Comparison of ENCODE assay signal across 26 cellular contexts in genomic region chr2:10296142-10296541, GRCh38.
"Had no signal": no experiment of that assay in that cellular context is flagged by ENCODE, and none has a peak within 500 bp of the region (broad histone marks: within the 10 kb centered on the region; RNA-seq: fewer than 3 reads in every experiment).

No MANE protein-coding gene starts in this region.

- H3K27me3 ChIP-seq: gastroesophageal sphincter, heart right ventricle, left lung, right atrium auricular region, stomach, thyroid gland had no signal

- H3K4me3 Mint-ChIP-seq: dendritic cell treated with granulocyte-macrophage colony-stimulating factor and Interleukin-4, amounts not matched to agents 40 ng/mL and 50 ng/mL, for 4 days; endodermal cell; mesothelial cell of epicardium; natural killer cell treated with Interleukin-12 subunit alpha and Interleukin-12 subunit beta and Interleukin-15 and Interleukin-18, amount 100 ng/mL, for 72 hours; neural crest cell; stimulated activated effector memory CD8-positive, alpha-beta T cell treated with anti-CD3 and anti-CD28 coated beads, Interleukin-12 subunit alpha, Interleukin-12 subunit beta, amount 100 ng/mL, for 72 hours; type B pancreatic cell had no signal

- H3K36me3 ChIP-seq: gastroesophageal sphincter, heart right ventricle, left lung, prostate gland, right atrium auricular region, stomach, thyroid gland had no signal

- H3K4me1 ChIP-seq: prostate gland, right atrium auricular region, thyroid gland had no signal

- H3K9me3 ChIP-seq: prostate gland, thyroid gland had no signal

- H3K4me3 ChIP-seq: gastroesophageal sphincter, heart right ventricle, left lung, mucosa of descending colon, prostate gland, right atrium auricular region, stomach, thyroid gland had no signal

- H3K27ac ChIP-seq: epithelial cell of prostate, gastroesophageal sphincter, heart right ventricle, left lung, prostate gland, right atrium auricular region, stomach, thyroid gland had no signal

- H3K9me3 Mint-ChIP-seq: dendritic cell treated with granulocyte-macrophage colony-stimulating factor and Interleukin-4, amounts not matched to agents 40 ng/mL and 50 ng/mL, for 4 days; natural killer cell treated with Interleukin-12 subunit alpha and Interleukin-12 subunit beta and Interleukin-15 and Interleukin-18, amount 100 ng/mL, for 72 hours had no signal

- H3K27ac Mint-ChIP-seq: dendritic cell treated with granulocyte-macrophage colony-stimulating factor and Interleukin-4, amounts not matched to agents 40 ng/mL and 50 ng/mL, for 4 days; endodermal cell; mesothelial cell of epicardium; type B pancreatic cell had no signal

- DNase-seq: effector CD8-positive, alpha-beta T cell; endodermal cell; foreskin fibroblast; heart right ventricle; hippocampal formation; left cardiac atrium; left lung; mucosa of descending colon; naive B cell; stimulated activated CD4-positive, alpha-beta T cell treated with anti-CD3 and anti-CD28 coated beads, Interleukin-2, amount 100 ng/mL, for 24 hours; stimulated activated CD4-positive, alpha-beta T cell treated with anti-CD3 and anti-CD28 coated beads, Interleukin-4, amount 100 ng/mL, for 24 hours; stimulated activated naive CD4-positive, alpha-beta T cell treated with Interleukin-2 at 50 U/mL for 16 hours; stomach; thyroid gland had no signal

- ATAC-seq: esophagus mucosa; gastroesophageal sphincter; heart right ventricle; left cardiac atrium; left lung; mucosa of descending colon; natural killer cell treated with Interleukin-12 subunit alpha and Interleukin-12 subunit beta and Interleukin-15 and Interleukin-18, amount 100 ng/mL, for 72 hours; sciatic nerve; stimulated activated effector memory CD8-positive, alpha-beta T cell treated with anti-CD3 and anti-CD28 coated beads, Interleukin-12 subunit alpha, Interleukin-12 subunit beta, amount 100 ng/mL, for 72 hours had no signal

- H3K27me3 Mint-ChIP-seq: dendritic cell treated with granulocyte-macrophage colony-stimulating factor and Interleukin-4, amounts not matched to agents 40 ng/mL and 50 ng/mL, for 4 days; naive B cell; natural killer cell treated with Interleukin-12 subunit alpha and Interleukin-12 subunit beta and Interleukin-15 and Interleukin-18, amount 100 ng/mL, for 72 hours; type B pancreatic cell had no signal

- H3K4me1 Mint-ChIP-seq: mesothelial cell of epicardium had no signal

- H3K36me3 Mint-ChIP-seq: naive B cell; natural killer cell treated with Interleukin-12 subunit alpha and Interleukin-12 subunit beta and Interleukin-15 and Interleukin-18, amount 100 ng/mL, for 72 hours; stimulated activated effector memory CD8-positive, alpha-beta T cell treated with anti-CD3 and anti-CD28 coated beads, Interleukin-12 subunit alpha, Interleukin-12 subunit beta, amount 100 ng/mL, for 72 hours; type B pancreatic cell had no signal
